In genomic region chr5:73617510-73618279, GRCh38 we compare ENCODE assay signal across 15 cellular contexts. TPM values are rescaled to one million over a fixed set of nuclear protein-coding genes. Genes with fewer than 3 reads are reported as not detected.
A peak's percentile ranks its signal among the peaks of the same experiment; 100 is the strongest.
DNase-seq lines count a peak whose midpoint lies in the region; ATAC-seq and TF ChIP-seq lines count a peak whose summit lies in the region.
"Had no signal": no experiment of that assay in that cellular context is flagged by ENCODE, and none has a peak within 500 bp of the region (broad histone marks: within the 10 kb centered on the region; RNA-seq: fewer than 3 reads in every experiment).

No MANE protein-coding gene starts in this region.

- H3K36me3 ChIP-seq in MM.1S (replicated peaks; ENCODE audit: insufficient read depth, low read length) (no peaks in the 10 kb centered on the region), spleen (no peaks in the 10 kb centered on the region)
- H3K36me3 ChIP-seq: suprapubic skin had no signal

- DNase-seq in DMS 273 (lab: John Stamatoyannopoulos, UW; ENCODE audit: unreplicated experiment) (peak; percentile 43), DMS 273 treated with DMSO at 0.1 percent for 48 hours (lab: John Stamatoyannopoulos, UW) (no peak), MM.1S (peak; percentile 75), epithelial cell of prostate (ENCODE audit: low read depth, low spot score) (no peak), spleen (no peak), HuH-7.5 (ENCODE audit: low spot score) (no peak)
- no peak for DNase-seq in activated CD8-positive, alpha-beta memory T cell treated with anti-CD3 and anti-CD28 coated beads, Interleukin-2, amount 50 U/mL, for 48 hours
- DNase-seq: activated CD8-positive, alpha-beta memory T cell treated with anti-CD3 and anti-CD28 coated beads, Interleukin-2, amount 10 ng/mL, durations not matched to agents 7 days and 5 days; activated naive CD8-positive, alpha-beta T cell treated with anti-CD3 and anti-CD28 coated beads, Interleukin-2, amount 10 ng/mL, durations not matched to agents 7 days and 5 days; effector CD4-positive, alpha-beta T cell; Kasumi-1; NCI-H2171 treated with DMSO at 0.1 percent for 48 hours had no signal

- no peaks in the 10 kb centered on the region for H3K79me2 ChIP-seq in MM.1S (ENCODE audit: low read length)

- intact Hi-C loops in spleen (cut with DNase I; ENCODE audit: low total_unique reads), result no loop called here

- peak overlapping the region; percentile 18; the same call in 1 of the 2 replicates for H3K9ac ChIP-seq in MM.1S (ENCODE audit: low read length)

- peak overlapping the region; percentile 88 for H3K4me2 ChIP-seq in MM.1S (ENCODE audit: low read depth, low read length)

- peaks cover 3% of the 10 kb centered on the region; the same call in 1 of the 2 replicates for H3F3A ChIP-seq in MM.1S (ENCODE audit: insufficient read depth, low read length)

- TF ChIP-seq CTCF in MM.1S (IDR thresholded peaks at IDR 0.05; ENCODE audit: low read length), result no peak
- no peak for TF ChIP-seq CTCF in spleen (IDR thresholded peaks at IDR 0.05 in 8 of 11, conservative IDR thresholded peaks at IDR 0.05 in 3 of 11)

- H3K9me3 ChIP-seq in MM.1S (replicated peaks; ENCODE audit: insufficient read depth, low read length) (no peaks in the 10 kb centered on the region), spleen (no peaks in the 10 kb centered on the region)
- H3K9me3 ChIP-seq: suprapubic skin had no signal

- peak overlapping the region; percentile 47 for H3K27ac ChIP-seq in MM.1S (ENCODE audit: low read length)
- H3K27ac ChIP-seq in epithelial cell of prostate, result peak overlapping the region; percentile 19
- H3K27ac ChIP-seq in spleen, result peak overlapping the region in 5 of 8 donors; percentile 14 to 58 (median 27)
- H3K27ac ChIP-seq: 22Rv1, suprapubic skin had no signal

- peak overlapping the region; percentile 51 for H3K4me3 ChIP-seq in MM.1S (ENCODE audit: low read length)
- H3K4me3 ChIP-seq in spleen, result no peak overlapping the region
- H3K4me3 ChIP-seq: suprapubic skin had no signal

- H3K27me3 ChIP-seq in MM.1S (replicated peaks; ENCODE audit: insufficient read depth, low read length) (no peaks in the 10 kb centered on the region), spleen (replicated peaks in 1 of 7) (no peaks in the 10 kb centered on the region)
- H3K27me3 ChIP-seq: suprapubic skin had no signal

- no peaks in the 10 kb centered on the region for H4K20me1 ChIP-seq in MM.1S (ENCODE audit: insufficient read depth, low read length)

- 62 to 77% (median 75%) methylated on average over 9 of the region's 9 CpGs for WGBS in spleen, 5 donors

- TF ChIP-seq POLR2A in spleen (IDR thresholded peaks at IDR 0.05), result no peak

- H2AFZ ChIP-seq in MM.1S (ENCODE audit: low read length), result peak overlapping the region; percentile 96

- no peaks in the 10 kb centered on the region for H3K9me2 ChIP-seq in MM.1S (replicated peaks; ENCODE audit: insufficient read depth, low read length)

- H3K4me1 ChIP-seq in MM.1S (ENCODE audit: low read length) (peaks cover 8% of the 10 kb centered on the region), spleen (no peaks in the 10 kb centered on the region)
- H3K4me1 ChIP-seq: suprapubic skin had no signal

- ATAC-seq in GM19452 (IDR thresholded peaks at IDR 0.05; ENCODE audit: unreplicated experiment), result no peak
- ATAC-seq: activated CD8-positive, alpha-beta memory T cell treated with anti-CD3 and anti-CD28 coated beads, Interleukin-2, amount 10 ng/mL, durations not matched to agents 7 days and 5 days had no signal

RNA-seq across cellular contexts. Expression of gene ARHGEF28, which starts 8.3 kb away (rescaled TPM):
- total RNA-seq in spleen, result 10 to 100 TPM in 4 of 7 donors, 1 to 10 TPM in 3; 3.8 to 17.5 (median 10.0) TPM
- polyA plus RNA-seq in spleen, result 1 to 10 TPM in 2 of 3 donors, under 1 TPM in 1; 0.53 to 3.3 (median 1.5) TPM
- total RNA-seq: activated CD8-positive, alpha-beta memory T cell treated with anti-CD3 and anti-CD28 coated beads, Interleukin-2, amount 10 ng/mL, durations not matched to agents 7 days and 5 days had no signal

RNA-seq across cellular contexts. Expression of gene UTP15, which starts 52.2 kb away (rescaled TPM):
- 10 to 100 TPM; 14.5 to 37.0 (median 21.5) TPM for total RNA-seq in spleen
- 1 to 10 TPM; 4.5 to 5.6 (median 5.0) TPM for polyA plus RNA-seq in spleen

RNA-seq across cellular contexts. Expression of gene ANKRA2, which starts 52.3 kb away (rescaled TPM):
- 10 to 100 TPM; 20.6 to 32.0 (median 24.4) TPM for total RNA-seq in spleen
- polyA plus RNA-seq in spleen, result 10 to 100 TPM; 23.8 to 35.1 (median 25.6) TPM

Comparison
In these comparisons a context has a peak if more than half of its experiments do, and no peak if none do; other contexts are left out.
1. DNase-seq: peak in DMS 273 (single experiment) and MM.1S (single experiment); none in DMS 273 treated with DMSO at 0.1 percent for 48 hours (single experiment), epithelial cell of prostate (single experiment), spleen (single experiment), HuH-7.5 (single experiment) and activated CD8-positive, alpha-beta memory T cell treated with anti-CD3 and anti-CD28 coated beads, Interleukin-2, amount 50 U/mL, for 48 hours (single experiment).
2. Peak in every context shown above with its lines, with median percentiles within 50 percentile points of each other: H3K27ac ChIP-seq.